Comparison of ENCODE assay signal across 8 cellular contexts in genomic region chr16:67667817-67668494, GRCh38. TPM values are rescaled to one million over a fixed set of nuclear protein-coding genes. Genes with fewer than 3 reads are reported as not detected.
A peak's percentile ranks its signal among the peaks of the same experiment; 100 is the strongest.
DNase-seq lines count a peak whose midpoint lies in the region; ATAC-seq and TF ChIP-seq lines count a peak whose summit lies in the region.

No MANE protein-coding gene starts in this region.

- H3K27me3 ChIP-seq in A673 (replicated peaks; ENCODE audit: insufficient read depth, low read depth, low read length, poor library complexity) (no peaks in the 10 kb centered on the region), left lung (no peaks in the 10 kb centered on the region)

- no peak overlapping the region for H3K4me3 ChIP-seq in A673 (ENCODE audit: low read depth, low read length, poor library complexity, severe bottlenecking)
- H3K4me3 ChIP-seq in choroid plexus epithelial cell (ENCODE audit: low read depth, low read length): peak overlapping the region; percentile 6
- peak overlapping the region in 1 of 2 donors; percentile 86 for H3K4me3 ChIP-seq in left lung

- H3K27ac ChIP-seq in A673 (ENCODE audit: low read depth, low read length, poor library complexity, severe bottlenecking): no peak overlapping the region
- peak overlapping the region; percentile 86 to 91 for H3K27ac ChIP-seq in left lung

- intact Hi-C loops in A673 (cut with micrococcal nuclease; ENCODE audit: unreplicated experiment) (loop anchor here (1.0 to 5.0 kb wide), 2 partner anchors 106 to 147 kb away; partner anchors contain the start of gene CTCF), left lung (cut with DNase I) (loop anchor here in 1 of 2 donors (5.0 kb wide), 1 partner anchor 106 kb away; the partner anchor contains the start of gene CTCF)

- ATAC-seq in GM18511 (IDR thresholded peaks at IDR 0.05; ENCODE audit: unreplicated experiment) (peak; percentile 82), HG03060 (IDR thresholded peaks at IDR 0.05; ENCODE audit: low read depth, unreplicated experiment) (peak; percentile 66), left lung (peak; percentile 77)

- CTCF ChIA-PET in A673 (lab: Charles Lee): interaction anchor here (1.1 to 3.8 kb wide), 3 partner anchors 121 to 147 kb away, joined by 3 to 22 read pairs (median 19); no protein-coding TSS in a partner anchor

- TF ChIP-seq CTCF in A673 (conservative IDR thresholded peaks at IDR 0.05; ENCODE audit: low read depth, low read length): peak; percentile 85
- peak; percentile 88 for TF ChIP-seq CTCF in choroid plexus epithelial cell (conservative IDR thresholded peaks at IDR 0.05; ENCODE audit: low read depth, low read length)
- TF ChIP-seq CTCF in left lung (IDR thresholded peaks at IDR 0.05): peak; percentile 62 to 81

- H3K36me3 ChIP-seq in A673 (ENCODE audit: insufficient read depth, low read length, poor library complexity, severe bottlenecking) (no peaks in the 10 kb centered on the region), left lung (peaks cover 0 to 3% of the 10 kb centered on the region in 2 donors)

- BruUV-seq in A673 (replicated peaks; lab: Mats Ljungman, UMichigan): no TSS peak

- H3K9me3 ChIP-seq in A673 (ENCODE audit: low read depth, low read length, poor library complexity, severe bottlenecking) (no peaks in the 10 kb centered on the region), left lung (no peaks in the 10 kb centered on the region)

- H3K4me1 ChIP-seq in A673 (ENCODE audit: insufficient read depth, low read length, poor library complexity, severe bottlenecking): peaks cover 12% of the 10 kb centered on the region
- peaks cover 22 to 50% of the 10 kb centered on the region in 2 donors for H3K4me1 ChIP-seq in left lung

- POLR2A ChIA-PET in A673 (lab: Charles Lee; ENCODE audit: low non-redundant PET): no interaction called here

- DNase-seq in A673 (ENCODE audit: low spot score): peak; percentile 96
- peak; percentile 37 for DNase-seq in NCI-H226
- peak; percentile 65 to 69 for DNase-seq in activated CD4-positive, alpha-beta T cell treated with anti-CD3 and anti-CD28 coated beads for 24 hours (ENCODE audit: low read depth in 2 of 2)
- peak; percentile 92 for DNase-seq in choroid plexus epithelial cell (ENCODE audit: low read depth)
- DNase-seq in left lung: peak; percentile 84 to 90
- DNase-seq in stimulated activated CD4-positive, alpha-beta T cell treated with anti-CD3 and anti-CD28 coated beads, Interleukin-4, amount 100 ng/mL, for 1 hour: peak; percentile 79

RNA-seq across cellular contexts. Expression of gene C16orf86, which starts 1.3 kb away (rescaled TPM):
- total RNA-seq in A673 (2021) (not detected in 2 replicates), left lung (1 to 10 TPM; 2.6 to 3.6 TPM)

RNA-seq across cellular contexts. Expression of gene ENKD1, which starts 1.4 kb away (rescaled TPM):
- total RNA-seq in A673 (2021) (8.5 and 11.2 TPM in 2 replicates), left lung (10 to 100 TPM; 11.2 to 16.0 TPM)

RNA-seq across cellular contexts. Expression of gene PARD6A, which starts 7.2 kb away (rescaled TPM):
- total RNA-seq in A673 (2021) (8.6 and 8.7 TPM in 2 replicates), left lung (1 to 10 TPM; 3.8 to 4.1 TPM)

RNA-seq across cellular contexts. Expression of gene ACD, which starts 7.9 kb away (rescaled TPM):
- 45.8 and 48.0 TPM in 2 replicates for total RNA-seq in A673 (2021)
- 10 to 100 TPM; 12.9 to 15.2 TPM for total RNA-seq in left lung

RNA-seq across cellular contexts. Expression of gene CARMIL2, which starts 23.0 kb away (rescaled TPM):
- total RNA-seq in A673 (2021): 4.4 and 9.5 TPM in 2 replicates
- total RNA-seq in left lung: 1 to 10 TPM; 1.6 to 2.9 TPM

Comparison
In these comparisons a context has a peak if more than half of its experiments do, and no peak if none do; other contexts are left out.
1. DNase-seq: peak in every context shown above with its lines; median percentile 96 in A673; 92 in choroid plexus epithelial cell; 87 in left lung; 79 in stimulated activated CD4-positive, alpha-beta T cell treated with anti-CD3 and anti-CD28 coated beads, Interleukin-4, amount 100 ng/mL, for 1 hour; 67 in activated CD4-positive, alpha-beta T cell treated with anti-CD3 and anti-CD28 coated beads for 24 hours; 37 in NCI-H226.